Comparison of ENCODE assay signal across 8 cellular contexts in the genomic region with DNA sequence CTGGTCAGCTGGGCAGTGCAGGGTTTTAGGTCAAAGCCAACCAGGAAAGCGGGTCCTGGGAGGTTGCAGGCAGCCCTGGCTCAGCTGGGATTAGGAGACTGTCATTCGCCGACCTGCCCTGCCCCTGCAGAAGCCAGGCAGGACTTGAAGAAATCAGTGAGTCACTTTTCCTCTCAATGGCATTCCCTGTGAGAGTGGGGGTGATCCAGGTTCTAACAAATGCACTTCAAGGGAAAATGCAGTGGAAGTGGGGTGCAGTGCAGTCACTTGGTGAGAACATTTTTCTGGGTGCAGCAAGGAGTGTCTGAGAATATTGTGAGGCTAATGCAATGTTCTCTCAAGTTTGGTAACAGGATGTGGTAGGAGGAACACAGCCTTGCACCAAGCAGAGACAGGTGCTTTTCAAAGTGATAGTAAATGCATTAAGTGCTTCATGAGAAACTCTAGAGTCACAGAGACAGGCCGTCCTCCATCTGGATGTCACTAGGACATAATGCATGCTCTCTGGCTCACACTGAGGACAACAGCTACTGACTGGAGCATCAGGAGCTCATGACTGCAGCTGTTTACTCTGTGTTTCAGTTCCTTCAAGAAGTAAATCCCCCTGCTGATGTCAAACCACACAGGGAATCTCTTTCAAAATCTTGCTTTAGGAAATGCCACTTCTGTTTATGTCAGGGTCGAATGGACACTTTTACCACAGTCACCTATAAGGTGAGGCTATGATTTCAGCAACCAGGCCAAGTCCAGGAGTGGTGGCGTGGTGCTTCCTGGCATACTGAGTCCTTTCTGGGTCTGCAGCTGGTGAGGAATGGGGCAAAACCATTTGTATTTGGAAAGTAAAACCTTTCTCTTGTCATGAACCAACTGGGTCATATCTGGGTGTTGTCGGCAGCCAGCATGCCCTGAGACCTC. TPM values are rescaled to one million over a fixed set of nuclear protein-coding genes. Genes with fewer than 3 reads are reported as not detected.
A peak's percentile ranks its signal among the peaks of the same experiment; 100 is the strongest.
DNase-seq lines count a peak whose midpoint lies in the region; ATAC-seq, FAIRE-seq and TF ChIP-seq lines count a peak whose summit lies in the region.

No MANE protein-coding gene starts in this region.

- H3K9ac ChIP-seq in PC-3 (ENCODE audit: low read length), result no peak overlapping the region
- no peak overlapping the region for H3K9ac ChIP-seq in endothelial cell of umbilical vein (replicated peaks; ENCODE audit: extremely low read depth, insufficient read depth, low read length)

- DNase-seq in stimulated activated naive CD4-positive, alpha-beta T cell (lab: John Stamatoyannopoulos, UW), result peak in 5 of 6 experiments; percentile 10 to 81 (median 77)
- no peak for DNase-seq in stimulated activated naive CD4-positive, alpha-beta T cell treated with Interleukin-2 at 50 U/mL for 16 hours (lab: John Stamatoyannopoulos, UW)
- DNase-seq in PC-3 (peak; percentile 16), endothelial cell of umbilical vein (ENCODE audit: low read depth, low spot score) (peak; percentile 35), tibial nerve (ENCODE audit: low spot score in 2 of 2) (no peak), hippocampal formation (lab: John Stamatoyannopoulos, UW) (no peak), posterior vena cava (ENCODE audit: low spot score) (no peak)

- peak; percentile 87 for FAIRE-seq in endothelial cell of umbilical vein (lab: Jason Lieb, UNC)

- H3K9me3 ChIP-seq in PC-3 (ENCODE audit: low read length), result no peaks in the 10 kb centered on the region
- H3K9me3 ChIP-seq in endothelial cell of umbilical vein (replicated peaks; ENCODE audit: control insufficient read depth, insufficient read depth, low read length), result no peaks in the 10 kb centered on the region
- no peaks in the 10 kb centered on the region for H3K9me3 ChIP-seq in tibial nerve

- no peak for TF ChIP-seq EP300 in tibial nerve (IDR thresholded peaks at IDR 0.05)

- intact Hi-C loops in PC-3 (cut with micrococcal nuclease), result no loop called here
- intact Hi-C loops in endothelial cell of umbilical vein (cut with micrococcal nuclease), result no loop called here
- intact Hi-C loops in posterior vena cava (cut with DNase I), result no loop called here

- dilution Hi-C loops in endothelial cell of umbilical vein (cut with MboI; ENCODE audit: extremely low pct_ligation_motif_present, low sequenced_read_pairs), result no loop called here

- H3K27ac ChIP-seq in PC-3 (ENCODE audit: low read length), result no peak overlapping the region
- H3K27ac ChIP-seq in endothelial cell of umbilical vein (ENCODE audit: insufficient read depth, low read depth, low read length), result no peak overlapping the region
- H3K27ac ChIP-seq in tibial nerve, result peak overlapping the region in 3 of 4 donors; percentile 50 to 80 (median 54)

- POLR2A ChIA-PET in PC-3 (lab: Charles Lee; ENCODE audit: unreplicated experiment) (interaction anchor here (0.6 kb wide), 1 partner anchor 12 kb away, joined by 3 read pairs; no protein-coding TSS in a partner anchor), endothelial cell of umbilical vein (lab: Charles Lee) (interaction anchor here (0.6 kb wide), 1 partner anchor 241 kb away, joined by 3 read pairs; no protein-coding TSS in a partner anchor)

- H4K20me1 ChIP-seq in PC-3 (ENCODE audit: low read length) (no peaks in the 10 kb centered on the region), endothelial cell of umbilical vein (replicated peaks; ENCODE audit: control insufficient read depth, extremely low read depth, insufficient read depth, low read length) (no peaks in the 10 kb centered on the region)

- TF ChIP-seq POLR2A in endothelial cell of umbilical vein (IDR thresholded peaks at IDR 0.05; ENCODE audit: low read depth, low read length) (no peak), tibial nerve (IDR thresholded peaks at IDR 0.05) (no peak)

- H3K4me1 ChIP-seq in PC-3 (ENCODE audit: insufficient read depth, low read length) (peaks cover 21% of the 10 kb centered on the region), endothelial cell of umbilical vein (ENCODE audit: control insufficient read depth, extremely low read depth, insufficient read depth, low read length) (peaks cover 7% of the 10 kb centered on the region), tibial nerve (peaks cover 0 to 22% (median 10%) of the 10 kb centered on the region in 4 donors)

- H2AFZ ChIP-seq in PC-3 (ENCODE audit: low read length) (no peak overlapping the region), endothelial cell of umbilical vein (ENCODE audit: low read depth, low read length) (no peak overlapping the region)

- no TSS peak for BruUV-seq in PC-3 (replicated peaks; lab: Mats Ljungman, UMichigan)
- BruUV-seq in endothelial cell of umbilical vein (replicated peaks; lab: Mats Ljungman, UMichigan), result no TSS peak

- TF ChIP-seq CTCF in PC-3 (conservative IDR thresholded peaks at IDR 0.05; ENCODE audit: low read depth, low read length) (no peak), endothelial cell of umbilical vein (IDR thresholded peaks at IDR 0.05; ENCODE audit: extremely low read depth in 1 of 2, insufficient read depth in 1 of 2, low read depth in 1 of 2, low read length in 2 of 2) (no peak), tibial nerve (IDR thresholded peaks at IDR 0.05) (no peak)

- H3K27me3 ChIP-seq in PC-3 (ENCODE audit: low read length), result no peaks in the 10 kb centered on the region
- no peaks in the 10 kb centered on the region for H3K27me3 ChIP-seq in endothelial cell of umbilical vein (ENCODE audit: control insufficient read depth in 2 of 2, insufficient read depth in 2 of 2, low read length in 2 of 2)
- H3K27me3 ChIP-seq in tibial nerve, result no peaks in the 10 kb centered on the region

- no peaks in the 10 kb centered on the region for H3K9me2 ChIP-seq in PC-3 (replicated peaks; ENCODE audit: low read length)

- 68 to 69% methylated on average over 7 of the region's 7 CpGs for WGBS in tibial nerve, 2 donors

- H3K9me1 ChIP-seq in endothelial cell of umbilical vein (replicated peaks; ENCODE audit: control insufficient read depth, extremely low read depth, insufficient read depth, low read length), result no peaks in the 10 kb centered on the region

- H3K4me3 ChIP-seq in PC-3 (ENCODE audit: low read length) (no peak overlapping the region), endothelial cell of umbilical vein (replicated peaks in 1 of 3; ENCODE audit: insufficient read depth in 1 of 3, low read depth in 1 of 3, low read length in 3 of 3) (no peak overlapping the region), tibial nerve (no peak overlapping the region)

- H3K4me2 ChIP-seq in PC-3 (ENCODE audit: low read length), result no peak overlapping the region
- H3K4me2 ChIP-seq in endothelial cell of umbilical vein (ENCODE audit: insufficient read depth, low read length), result no peak overlapping the region

- no peaks in the 10 kb centered on the region for H3K36me3 ChIP-seq in PC-3 (ENCODE audit: low read depth, low read length)
- H3K36me3 ChIP-seq in endothelial cell of umbilical vein (ENCODE audit: control insufficient read depth in 2 of 2, extremely low read depth in 1 of 2, insufficient read depth in 2 of 2, low read length in 2 of 2), result no peaks in the 10 kb centered on the region
- no peaks in the 10 kb centered on the region for H3K36me3 ChIP-seq in tibial nerve

- H3F3A ChIP-seq in PC-3 (ENCODE audit: low read length, unreplicated experiment), result no peaks in the 10 kb centered on the region

- ATAC-seq in HG02884 (IDR thresholded peaks at IDR 0.05; ENCODE audit: unreplicated experiment) (peak; percentile 92), PC-3 (peak; percentile 40; the same call in 1 of the 2 replicates)

- H3K79me2 ChIP-seq in PC-3 (ENCODE audit: low read length), result no peaks in the 10 kb centered on the region
- no peaks in the 10 kb centered on the region for H3K79me2 ChIP-seq in endothelial cell of umbilical vein (ENCODE audit: control insufficient read depth, insufficient read depth, low read length)

- CTCF ChIA-PET in PC-3 (lab: Charles Lee), result no interaction called here
- CTCF ChIA-PET in endothelial cell of umbilical vein (lab: Charles Lee), result no interaction called here

TF ChIP-seq in endothelial cell of umbilical vein, 7 proteins besides CTCF, POLR2A, EP300 and RAD21:
- TF ChIP-seq FOS (IDR thresholded peaks at IDR 0.05; ENCODE audit: borderline replicate concordance, insufficient read depth, low read length), result peak; percentile 48
- no peak for TF ChIP-seq MYC (IDR thresholded peaks at IDR 0.05; ENCODE audit: low read depth, low read length)
TF ChIP-seq in endothelial cell of umbilical vein: peak in this region for 1.

RNA-seq across cellular contexts. Expression of a gene that starts 16.7 kb away (rescaled TPM):
- total RNA-seq in PC-3 (2014; rRNA removed) (1.7 and 3.0 TPM in 2 replicates), endothelial cell of umbilical vein (3.9 and 6.1 TPM in 2 replicates), tibial nerve (1 to 10 TPM in 2 of 4 donors, under 1 TPM in 2; 0.78 to 1.5 (median 1.0) TPM), posterior vena cava (1 to 10 TPM in 1 of 2 donors, under 1 TPM in 1; 0.93 to 1.3 TPM)
- polyA plus RNA-seq in endothelial cell of umbilical vein, result 1.5 and 1.6 TPM in 2 replicates
- 0.93 and 1.1 TPM in 2 replicates for polyA plus RNA-seq in endothelial cell of umbilical vein (2011; cell fraction: cytosol; rRNA removed)
- 2.9 and 3.0 TPM in 2 replicates for polyA plus RNA-seq in endothelial cell of umbilical vein (2011; cell fraction: nucleus; rRNA removed)
- 2.7 and 3.8 TPM in 2 replicates for polyA plus RNA-seq in endothelial cell of umbilical vein (2012)
- 1.6 and 2.1 TPM in 2 replicates for polyA minus RNA-seq in endothelial cell of umbilical vein
- polyA minus RNA-seq in endothelial cell of umbilical vein (2011; cell fraction: cytosol; rRNA and poly(A)+ RNA removed), result 0.31 TPM
- polyA minus RNA-seq in endothelial cell of umbilical vein (2011; cell fraction: nucleus; rRNA and poly(A)+ RNA removed), result 1.4 and 1.8 TPM in 2 replicates

RNA-seq across cellular contexts. Expression of a gene that starts 59.2 kb away (rescaled TPM):
- total RNA-seq in PC-3 (2014; rRNA removed), result 160 and 163 TPM in 2 replicates
- 153 and 161 TPM in 2 replicates for total RNA-seq in endothelial cell of umbilical vein
- polyA plus RNA-seq in endothelial cell of umbilical vein, result 56.4 and 59.4 TPM in 2 replicates
- polyA plus RNA-seq in endothelial cell of umbilical vein (2011; cell fraction: cytosol; rRNA removed), result 84.0 and 84.8 TPM in 2 replicates
- 93.1 and 112 TPM in 2 replicates for polyA plus RNA-seq in endothelial cell of umbilical vein (2011; cell fraction: nucleus; rRNA removed)
- polyA plus RNA-seq in endothelial cell of umbilical vein (2012), result 117 and 183 TPM in 2 replicates
- polyA minus RNA-seq in endothelial cell of umbilical vein, result 167 and 171 TPM in 2 replicates
- 90.0 TPM for polyA minus RNA-seq in endothelial cell of umbilical vein (2011; cell fraction: cytosol; rRNA and poly(A)+ RNA removed)
- polyA minus RNA-seq in endothelial cell of umbilical vein (2011; cell fraction: nucleus; rRNA and poly(A)+ RNA removed), result 83.6 and 138 TPM in 2 replicates
- 10 to 100 TPM; 37.3 to 48.9 (median 46.8) TPM for total RNA-seq in tibial nerve
- 10 to 100 TPM; 50.1 to 57.0 TPM for total RNA-seq in posterior vena cava

Comparison
In these comparisons a context has a peak if more than half of its experiments do, and no peak if none do; other contexts are left out.
1. DNase-seq: peak in stimulated activated naive CD4-positive, alpha-beta T cell (5 of 6), PC-3 (single experiment) and endothelial cell of umbilical vein (single experiment); none in stimulated activated naive CD4-positive, alpha-beta T cell treated with Interleukin-2 at 50 U/mL for 16 hours (single experiment), tibial nerve (0 of 2), hippocampal formation (0 of 2) and posterior vena cava (single experiment).
2. H3K27ac ChIP-seq: peak in tibial nerve (3 of 4); none in PC-3 (single experiment) and endothelial cell of umbilical vein (single experiment).